8 cellular contexts compared by ENCODE assay signal in the genomic region with DNA sequence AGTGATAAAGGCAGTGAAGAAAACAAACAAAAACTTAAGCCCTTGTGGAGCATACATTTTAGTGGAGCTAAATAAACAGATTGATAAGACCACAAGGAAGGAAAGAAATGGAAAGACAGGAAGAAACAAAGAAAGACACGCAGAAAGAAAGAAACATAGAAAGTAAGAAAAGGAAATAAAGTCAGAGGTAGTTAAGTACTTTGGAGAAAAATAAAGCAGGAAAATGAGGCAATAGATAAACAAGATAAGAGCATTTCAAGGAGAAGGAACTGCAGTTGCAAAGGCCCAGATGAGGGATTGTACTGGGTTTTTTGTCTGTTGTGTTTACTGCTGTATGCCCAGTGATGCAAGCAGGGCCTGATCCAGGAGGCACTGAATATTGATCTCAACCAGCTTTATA. TPM values are rescaled to one million over a fixed set of nuclear protein-coding genes. Genes with fewer than 3 reads are reported as not detected.
DNase-seq lines count a peak whose midpoint lies in the region; ATAC-seq and TF ChIP-seq lines count a peak whose summit lies in the region.

No MANE protein-coding gene starts in this region.

- no peaks in the 10 kb centered on the region for H3K27me3 Mint-ChIP-seq in activated naive CD8-positive, alpha-beta T cell treated with anti-CD3 and anti-CD28 coated beads, Interleukin-2, amount 10 ng/mL, durations not matched to agents 7 days and 5 days

- H3K36me3 Mint-ChIP-seq in activated naive CD8-positive, alpha-beta T cell treated with anti-CD3 and anti-CD28 coated beads, Interleukin-2, amount 10 ng/mL, durations not matched to agents 7 days and 5 days, result peaks cover 23% of the 10 kb centered on the region

- 41 to 53% (median 47%) methylated on average over 1 of the region's 1 CpG for WGBS in heart left ventricle, 4 donors
- WGBS in tibial nerve, 2 donors, result 67 to 69% methylated on average over 1 of the region's 1 CpG

- no peak for ATAC-seq in heart left ventricle
- no peak for ATAC-seq in Right ventricle myocardium superior (ENCODE audit: poor library complexity)
- ATAC-seq in activated naive CD8-positive, alpha-beta T cell treated with anti-CD3 and anti-CD28 coated beads, Interleukin-2, amount 10 ng/mL, durations not matched to agents 7 days and 5 days (ENCODE audit: low read depth), result no peak
- ATAC-seq in GM18502 (IDR thresholded peaks at IDR 0.05; ENCODE audit: poor library complexity, unreplicated experiment), result no peak
- no peak for ATAC-seq in sciatic nerve
- ATAC-seq in GM21576 (IDR thresholded peaks at IDR 0.05; ENCODE audit: unreplicated experiment), result no peak

- POLR2A ChIA-PET in activated naive CD8-positive, alpha-beta T cell treated with anti-CD3 and anti-CD28 coated beads, Interleukin-2, amount 10 ng/mL, durations not matched to agents 7 days and 5 days (lab: Charles Lee), result interaction anchor here (0.8 to 2.5 kb wide), 8 partner anchors 22 to 166 kb away, joined by 3 to 13 read pairs (median 6); a partner anchor contains a TSS

- H3K27ac ChIP-seq in heart left ventricle (peak overlapping the region in 3 of 12 donors; percentile 90 to 94 (median 92)), tibial nerve (peak overlapping the region in 3 of 4 donors; percentile 90 to 96 (median 90))

- peaks cover 33% of the 10 kb centered on the region for H3K4me1 Mint-ChIP-seq in activated naive CD8-positive, alpha-beta T cell treated with anti-CD3 and anti-CD28 coated beads, Interleukin-2, amount 10 ng/mL, durations not matched to agents 7 days and 5 days

- TF ChIP-seq EP300 in tibial nerve (IDR thresholded peaks at IDR 0.05), result no peak

- H3K27ac Mint-ChIP-seq in activated naive CD8-positive, alpha-beta T cell treated with anti-CD3 and anti-CD28 coated beads, Interleukin-2, amount 10 ng/mL, durations not matched to agents 7 days and 5 days, result peak overlapping the region; percentile 1

- no peak for DNase-seq in heart left ventricle
- DNase-seq in Right ventricle myocardium superior, result no peak
- DNase-seq in activated naive CD8-positive, alpha-beta T cell treated with anti-CD3 and anti-CD28 coated beads, Interleukin-2, amount 10 ng/mL, durations not matched to agents 7 days and 5 days, result no peak
- DNase-seq in kidney epithelial cell (ENCODE audit: low read depth), result no peak
- no peak for DNase-seq in tibial nerve (ENCODE audit: low spot score in 2 of 2)
- DNase-seq in sciatic nerve (ENCODE audit: low spot score), result no peak

- H3K4me3 ChIP-seq in heart left ventricle (peak overlapping the region in 9 of 12 donors; percentile 74 to 98 (median 92)), kidney epithelial cell (ENCODE audit: low read depth, low read length) (peak overlapping the region; percentile 96), tibial nerve (peak overlapping the region in 2 of 4 donors; percentile 79 to 91)

- H3K9me3 ChIP-seq in heart left ventricle (peaks cover 0 to 3% (median 0%) of the 10 kb centered on the region in 12 donors), tibial nerve (peaks cover 0 to 2% (median 0%) of the 10 kb centered on the region in 4 donors)

- TF ChIP-seq CTCF in heart left ventricle (IDR thresholded peaks at IDR 0.05) (no peak), kidney epithelial cell (IDR thresholded peaks at IDR 0.05; ENCODE audit: insufficient read depth, low read length, poor library complexity, severe bottlenecking) (no peak), tibial nerve (IDR thresholded peaks at IDR 0.05) (no peak)

- H3K27me3 ChIP-seq in heart left ventricle (no peaks in the 10 kb centered on the region), kidney epithelial cell (ENCODE audit: control insufficient read depth, insufficient read depth, low read length) (no peaks in the 10 kb centered on the region), tibial nerve (no peaks in the 10 kb centered on the region)

- H3K36me3 ChIP-seq in heart left ventricle (peaks cover 0 to 16% (median 11%) of the 10 kb centered on the region in 9 donors), kidney epithelial cell (ENCODE audit: control insufficient read depth, insufficient read depth, low read length) (no peaks in the 10 kb centered on the region), tibial nerve (peaks cover 0 to 12% (median 4%) of the 10 kb centered on the region in 3 donors)

- no peaks in the 10 kb centered on the region for H3K9me3 Mint-ChIP-seq in activated naive CD8-positive, alpha-beta T cell treated with anti-CD3 and anti-CD28 coated beads, Interleukin-2, amount 10 ng/mL, durations not matched to agents 7 days and 5 days

- peak overlapping the region; percentile 96 for H3K4me3 Mint-ChIP-seq in activated naive CD8-positive, alpha-beta T cell treated with anti-CD3 and anti-CD28 coated beads, Interleukin-2, amount 10 ng/mL, durations not matched to agents 7 days and 5 days

- H3K4me1 ChIP-seq in heart left ventricle (peaks cover 6 to 36% (median 22%) of the 10 kb centered on the region in 12 donors), tibial nerve (peaks cover 0 to 42% (median 14%) of the 10 kb centered on the region in 4 donors)

- intact Hi-C loops in heart left ventricle (cut with DNase I) (loop anchor here in 1 of 10 donors (2.0 kb wide), 1 partner anchor 30 kb away; a partner anchor contains a TSS), Right ventricle myocardium superior (cut with DNase I) (no loop called here), sciatic nerve (cut with DNase I) (no loop called here)

- TF ChIP-seq POLR2A in heart left ventricle (IDR thresholded peaks at IDR 0.05) (no peak), tibial nerve (IDR thresholded peaks at IDR 0.05) (no peak)

RNA-seq across cellular contexts. Expression of a gene that starts 1.0 kb away (rescaled TPM):
- 10 to 100 TPM; 17.2 to 38.6 (median 22.2) TPM for total RNA-seq in heart left ventricle
- polyA plus RNA-seq in heart left ventricle, result 10 to 100 TPM; 35.0 to 90.4 TPM
- 14.5 TPM for total RNA-seq in Right ventricle myocardium superior
- total RNA-seq in activated naive CD8-positive, alpha-beta T cell treated with anti-CD3 and anti-CD28 coated beads, Interleukin-2, amount 10 ng/mL, durations not matched to agents 7 days and 5 days, result 10 to 100 TPM; 30.0 to 31.1 TPM
- total RNA-seq in kidney epithelial cell, result 39.0 and 41.7 TPM in 2 replicates
- total RNA-seq in tibial nerve, result 10 to 100 TPM; 16.0 to 33.0 (median 25.2) TPM
- total RNA-seq in sciatic nerve, result 14.6 TPM

RNA-seq across cellular contexts. Expression of a gene that starts 1.4 kb away (rescaled TPM):
- total RNA-seq in heart left ventricle (100 to 1,000 TPM in 2 of 9 donors, 10 to 100 TPM in 7; 58.3 to 158 (median 62.4) TPM), Right ventricle myocardium superior (96.2 TPM), kidney epithelial cell (38.9 and 65.5 TPM in 2 replicates), tibial nerve (100 to 1,000 TPM; 108 to 154 (median 129) TPM), sciatic nerve (86.4 TPM)
- polyA plus RNA-seq in heart left ventricle, result 100 to 1,000 TPM in 1 of 2 donors, 10 to 100 TPM in 1; 51.0 to 104 TPM
- total RNA-seq in activated naive CD8-positive, alpha-beta T cell treated with anti-CD3 and anti-CD28 coated beads, Interleukin-2, amount 10 ng/mL, durations not matched to agents 7 days and 5 days, result 10 to 100 TPM; 46.6 to 49.1 TPM

RNA-seq across cellular contexts. Expression of a gene that starts 11.2 kb away (rescaled TPM):
- total RNA-seq in heart left ventricle (under 1 TPM in 2 of 9 donors, not detected in 7; 0.35 to 0.58 TPM), Right ventricle myocardium superior (not detected), kidney epithelial cell (0.42 TPM in 1 of 2 replicates, not detected in the other), tibial nerve (not detected), sciatic nerve (0.80 TPM)
- under 1 TPM in 1 of 2 donors, not detected in 1; 0.42 TPM for polyA plus RNA-seq in heart left ventricle
- 1 to 10 TPM in 1 of 2 experiments, under 1 TPM in 1; 0.88 to 1.3 TPM for total RNA-seq in activated naive CD8-positive, alpha-beta T cell treated with anti-CD3 and anti-CD28 coated beads, Interleukin-2, amount 10 ng/mL, durations not matched to agents 7 days and 5 days

RNA-seq across cellular contexts. Expression of a gene that starts 22.7 kb away (rescaled TPM):
- total RNA-seq in heart left ventricle (1 to 10 TPM; 1.6 to 5.7 (median 3.3) TPM), Right ventricle myocardium superior (6.3 TPM), kidney epithelial cell (21.0 and 21.6 TPM in 2 replicates), tibial nerve (10 to 100 TPM in 2 of 4 donors, 1 to 10 TPM in 2; 8.4 to 28.8 (median 11.6) TPM), sciatic nerve (9.6 TPM)
- polyA plus RNA-seq in heart left ventricle, result 10 to 100 TPM in 1 of 2 donors, 1 to 10 TPM in 1; 5.6 to 11.3 TPM
- total RNA-seq in activated naive CD8-positive, alpha-beta T cell treated with anti-CD3 and anti-CD28 coated beads, Interleukin-2, amount 10 ng/mL, durations not matched to agents 7 days and 5 days, result 10 to 100 TPM; 71.3 to 74.2 TPM

RNA-seq across cellular contexts. Expression of a gene that starts 29.7 kb away (rescaled TPM):
- total RNA-seq in heart left ventricle (10 to 100 TPM in 8 of 9 donors, 1 to 10 TPM in 1; 9.0 to 29.1 (median 16.7) TPM), Right ventricle myocardium superior (14.5 TPM), kidney epithelial cell (40.5 and 55.2 TPM in 2 replicates), tibial nerve (10 to 100 TPM; 12.7 to 21.6 (median 15.8) TPM), sciatic nerve (17.9 TPM)
- 10 to 100 TPM in 1 of 2 donors, 1 to 10 TPM in 1; 10.0 to 26.4 TPM for polyA plus RNA-seq in heart left ventricle
- 10 to 100 TPM; 35.6 to 40.7 TPM for total RNA-seq in activated naive CD8-positive, alpha-beta T cell treated with anti-CD3 and anti-CD28 coated beads, Interleukin-2, amount 10 ng/mL, durations not matched to agents 7 days and 5 days
